17 cellular contexts compared by ENCODE assay signal in genomic region chr3:118682916-118683315, GRCh38.
DNase-seq lines count a peak whose midpoint lies in the region; ATAC-seq lines count a peak whose summit lies in the region.
"Had no signal": no experiment of that assay in that cellular context is flagged by ENCODE, and none has a peak within 500 bp of the region (broad histone marks: within the 10 kb centered on the region; RNA-seq: fewer than 3 reads in every experiment).

No MANE protein-coding gene starts in this region.

- H3K27me3 ChIP-seq in SJCRH30 = peaks cover 7% of the 10 kb centered on the region; the same call in 1 of the 2 replicates

- ATAC-seq in HG03039 (IDR thresholded peaks at IDR 0.05; ENCODE audit: unreplicated experiment) = no peak

- peak overlapping the region; percentile 1; the same call in 1 of the 2 replicates for H3K27ac ChIP-seq in SJCRH30
- H3K27ac ChIP-seq: C4-2B, GM23248, RWPE1 had no signal

- H3K9me3 ChIP-seq in SJCRH30 (replicated peaks) = no peaks in the 10 kb centered on the region; the same call in 1 of the 2 replicates

- DNase-seq in NCI-H748 (lab: John Stamatoyannopoulos, UW; ENCODE audit: unreplicated experiment) (peak; percentile 26), NCI-H748 treated with DMSO at 0.1 percent for 48 hours (lab: John Stamatoyannopoulos, UW) (no peak), NCI-H524 treated with DMSO at 0.1 percent for 48 hours (lab: John Stamatoyannopoulos, UW) (peak; percentile 97), SJCRH30 (peak; percentile 64 to 94), T-helper 2 cell (no peak)
- no peak for DNase-seq in activated T-cell treated with anti-CD3 and anti-CD28 coated beads, Interleukin-2, amount 50 U/mL, for 1 hour
- DNase-seq: Calu3; CD8-positive, alpha-beta memory T cell; GM23248; H7; NCI-H2029; NCI-H226; NCI-H526; T-helper 9 cell had no signal

- no peaks in the 10 kb centered on the region for H3K36me3 ChIP-seq in SJCRH30

- no peak overlapping the region for H3K4me3 ChIP-seq in SJCRH30
- H3K4me3 ChIP-seq: GM23248 had no signal

- peaks cover 20% of the 10 kb centered on the region for H3K4me1 ChIP-seq in SJCRH30

Comparison
In these comparisons a context has a peak if more than half of its experiments do, and no peak if none do; other contexts are left out.
1. DNase-seq: peak in NCI-H748 (single experiment), NCI-H524 treated with DMSO at 0.1 percent for 48 hours (single experiment) and SJCRH30 (2 of 2); none in NCI-H748 treated with DMSO at 0.1 percent for 48 hours (single experiment), activated T-cell treated with anti-CD3 and anti-CD28 coated beads, Interleukin-2, amount 50 U/mL, for 1 hour (single experiment) and T-helper 2 cell (0 of 5).